In the genomic region with DNA sequence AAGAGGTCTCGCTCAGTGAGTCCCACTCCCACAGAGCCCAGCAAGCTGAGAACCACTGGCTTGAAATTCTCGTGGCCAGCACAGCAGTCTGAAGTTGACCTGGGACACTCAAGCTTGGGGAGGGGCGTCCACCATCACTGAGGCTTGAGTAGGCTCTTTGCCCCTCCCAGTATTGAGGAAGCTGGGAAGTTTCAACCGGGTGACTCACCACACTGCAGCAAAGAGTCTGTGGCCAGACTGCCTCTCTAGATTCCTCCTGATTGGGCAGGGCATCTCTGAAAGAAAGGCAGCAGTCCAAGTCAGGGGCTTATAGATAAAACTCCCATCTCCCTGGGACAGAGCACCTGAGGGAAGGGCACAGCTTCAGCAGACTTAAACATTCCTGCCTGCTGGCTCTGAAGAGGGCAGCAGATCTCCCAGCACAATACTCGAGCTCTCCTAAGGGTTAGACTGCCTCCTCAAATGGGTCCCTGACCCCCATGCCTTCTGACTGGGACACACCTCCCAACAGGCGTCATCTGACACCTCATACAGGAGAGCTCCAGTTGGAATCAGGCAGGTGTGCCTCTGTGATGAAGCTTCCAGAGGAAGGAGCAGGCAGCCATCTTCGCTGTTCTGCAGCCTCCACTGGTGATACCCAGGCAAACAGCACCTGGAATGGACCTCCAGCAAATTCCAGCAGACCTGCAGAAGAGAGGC, we compare ENCODE assay signal across 19 cellular contexts.
DNase-seq lines count a peak whose midpoint lies in the region; ATAC-seq, FAIRE-seq and TF ChIP-seq lines count a peak whose summit lies in the region.
"Had no signal": no experiment of that assay in that cellular context is flagged by ENCODE, and none has a peak within 500 bp of the region (broad histone marks: within the 10 kb centered on the region; RNA-seq: fewer than 3 reads in every experiment).

No MANE protein-coding gene starts in this region.

- intact Hi-C loops in left colon (cut with DNase I, micrococcal nuclease), result no loop called here

- peak in 1 of 2 experiments; percentile 47; a peak in 2 of 6 replicates for ATAC-seq in A549
- ATAC-seq in RWPE2 (ENCODE audit: low read depth), result peak; percentile 63; the same call in 1 of the 3 replicates
- no peak for ATAC-seq in left colon

- WGBS in A549 (ENCODE audit: missing lambda C conversion rate), result 15% methylated on average over 4 of the region's 7 CpGs
- WGBS in hepatocyte (ENCODE audit: low lambda C conversion rate, missing lambda C conversion rate), result 89% methylated on average over 7 of the region's 7 CpGs

- FAIRE-seq in A549 (lab: Jason Lieb, UNC), result no peak
- FAIRE-seq in frontal cortex (lab: Jason Lieb, UNC), result no peak
- FAIRE-seq: endothelial cell of umbilical vein, keratinocyte had no signal

- no peak for TF ChIP-seq POLR2A in A549 (IDR thresholded peaks at IDR 0.05; ENCODE audit: low read length)

- H3K9me2 ChIP-seq in hepatocyte (replicated peaks; ENCODE audit: insufficient read depth), result no peaks in the 10 kb centered on the region

- H3K36me3 Mint-ChIP-seq in HFFc6 (ENCODE audit: low read depth), result peaks cover 35% of the 10 kb centered on the region
- H3K36me3 Mint-ChIP-seq: activated CD4-positive, alpha-beta memory T cell treated with anti-CD3 and anti-CD28 coated beads for 36 hours; CD8-positive, alpha-beta memory T cell had no signal

- H3K4me3 ChIP-seq in A549 (no peak overlapping the region), RWPE2 (ENCODE audit: severe bottlenecking) (no peak overlapping the region), hepatocyte (no peak overlapping the region)
- H3K4me3 ChIP-seq: SK-N-MC, tibial artery had no signal

- DNase-seq in A549 (ENCODE audit: low read depth in 1 of 2, low spot score in 1 of 2) (peak in 1 of 2 experiments; percentile 8), HFFc6 (peak; percentile 30), RWPE2 (ENCODE audit: low spot score) (no peak), hepatocyte (ENCODE audit: low spot score) (peak; percentile 5), NCI-H1694 treated with DMSO at 0.1 percent for 48 hours (lab: John Stamatoyannopoulos, UW) (no peak), frontal cortex (ENCODE audit: low spot score in 2 of 2) (no peak), foreskin melanocyte (no peak), left colon (no peak)
- DNase-seq: ACHN; activated CD4-positive, alpha-beta memory T cell treated with anti-CD3 and anti-CD28 coated beads for 36 hours; CD8-positive, alpha-beta memory T cell; KG1; NCI-H1436; NCI-H345; stimulated activated CD4-positive, alpha-beta T cell treated with anti-CD3 and anti-CD28 coated beads, Interleukin-4, amount 100 ng/mL, for 4 hours; tibial artery had no signal

- peak overlapping the region; percentile 20; the same call in 2 of the 3 replicates for H3K4me2 ChIP-seq in A549
- no peak overlapping the region for H3K4me2 ChIP-seq in hepatocyte

- H3K4me1 ChIP-seq in A549 (no peaks in the 10 kb centered on the region), RWPE2 (ENCODE audit: insufficient read depth, poor library complexity, severe bottlenecking) (no peaks in the 10 kb centered on the region), hepatocyte (ENCODE audit: insufficient read depth) (no peaks in the 10 kb centered on the region)
- H3K4me1 ChIP-seq: tibial artery had no signal

- CTCF ChIA-PET in A549 (lab: Yijun Ruan, JAX), result no interaction called here

- no peaks in the 10 kb centered on the region for H4K20me1 ChIP-seq in hepatocyte (ENCODE audit: insufficient read depth, poor library complexity, severe bottlenecking)

- H3K4me3 Mint-ChIP-seq in HFFc6, result peak overlapping the region; percentile 10; the same call in 1 of the 2 replicates
- H3K4me3 Mint-ChIP-seq: activated CD4-positive, alpha-beta memory T cell treated with anti-CD3 and anti-CD28 coated beads for 36 hours; CD8-positive, alpha-beta memory T cell had no signal

- POLR2A ChIA-PET in A549 (lab: Yijun Ruan, JAX), result no interaction called here

- TF ChIP-seq CTCF in A549 (IDR thresholded peaks at IDR 0.05) (no peak), HFFc6 (IDR thresholded peaks at IDR 0.05) (no peak), RWPE2 (IDR thresholded peaks at IDR 0.05; ENCODE audit: poor library complexity, severe bottlenecking) (no peak), hepatocyte (IDR thresholded peaks at IDR 0.05; ENCODE audit: poor library complexity) (no peak)

- no peak overlapping the region for H3K27ac Mint-ChIP-seq in HFFc6
- H3K27ac Mint-ChIP-seq: activated CD4-positive, alpha-beta memory T cell treated with anti-CD3 and anti-CD28 coated beads for 36 hours; CD8-positive, alpha-beta memory T cell had no signal

- H3K79me2 ChIP-seq in hepatocyte, result no peaks in the 10 kb centered on the region

- peaks cover 20% of the 10 kb centered on the region for H3K9me3 Mint-ChIP-seq in HFFc6

- TF ChIP-seq RAD21 in A549 (conservative IDR thresholded peaks at IDR 0.05 in 1 of 2, IDR thresholded peaks at IDR 0.05 in 1 of 2), result no peak

- H3K27ac ChIP-seq in A549 (no peak overlapping the region), RWPE2 (ENCODE audit: poor library complexity, severe bottlenecking) (no peak overlapping the region), hepatocyte (no peak overlapping the region)
- H3K27ac ChIP-seq: SK-N-MC, tibial artery had no signal

- no peaks in the 10 kb centered on the region for H3K36me3 ChIP-seq in RWPE2 (ENCODE audit: low read depth)
- no peaks in the 10 kb centered on the region for H3K36me3 ChIP-seq in hepatocyte (replicated peaks; ENCODE audit: insufficient read depth, low read depth)
- H3K36me3 ChIP-seq: tibial artery had no signal

- H3K27me3 Mint-ChIP-seq in HFFc6 (ENCODE audit: insufficient read depth), result peaks cover 2% of the 10 kb centered on the region; the same call in 1 of the 2 replicates
- H3K27me3 Mint-ChIP-seq: activated CD4-positive, alpha-beta memory T cell treated with anti-CD3 and anti-CD28 coated beads for 36 hours had no signal

- no peaks in the 10 kb centered on the region for H3K27me3 ChIP-seq in RWPE2 (ENCODE audit: insufficient read depth, poor library complexity, severe bottlenecking)
- H3K27me3 ChIP-seq in hepatocyte, result no peaks in the 10 kb centered on the region
- H3K27me3 ChIP-seq: tibial artery had no signal

- H2AFZ ChIP-seq in hepatocyte, result no peak overlapping the region

- H3K9me3 ChIP-seq in A549 (no peaks in the 10 kb centered on the region), RWPE2 (ENCODE audit: severe bottlenecking) (no peaks in the 10 kb centered on the region), hepatocyte (ENCODE audit: low read depth) (no peaks in the 10 kb centered on the region)
- H3K9me3 ChIP-seq: tibial artery had no signal

- TF ChIP-seq EP300 in A549 (IDR thresholded peaks at IDR 0.05), result no peak

- H3K4me1 Mint-ChIP-seq in HFFc6 (ENCODE audit: low read depth), result peaks cover 16% of the 10 kb centered on the region
- H3K4me1 Mint-ChIP-seq: CD8-positive, alpha-beta memory T cell had no signal

TF ChIP-seq in A549, 52 proteins besides CTCF, POLR2A, EP300 and RAD21:
- TF ChIP-seq ZNF302 (CRISPR knock-in tag; IDR thresholded peaks at IDR 0.05) (no peak), EHF (CRISPR knock-in tag; IDR thresholded peaks at IDR 0.05) (no peak), FOXS1 (CRISPR knock-in tag; IDR thresholded peaks at IDR 0.05) (no peak), CHD2 (IDR thresholded peaks at IDR 0.05; ENCODE audit: low read length, partially characterized antibody) (no peak), TFCP2L1 (CRISPR knock-in tag; IDR thresholded peaks at IDR 0.05) (no peak), TP53 (CRISPR knock-in tag; IDR thresholded peaks at IDR 0.05) (no peak), PHF8 (IDR thresholded peaks at IDR 0.05; ENCODE audit: borderline replicate concordance, low read depth) (no peak), POLR2AphosphoS2 (conservative IDR thresholded peaks at IDR 0.05; ENCODE audit: low read length) (no peak)
- TF ChIP-seq, protein P1, sequence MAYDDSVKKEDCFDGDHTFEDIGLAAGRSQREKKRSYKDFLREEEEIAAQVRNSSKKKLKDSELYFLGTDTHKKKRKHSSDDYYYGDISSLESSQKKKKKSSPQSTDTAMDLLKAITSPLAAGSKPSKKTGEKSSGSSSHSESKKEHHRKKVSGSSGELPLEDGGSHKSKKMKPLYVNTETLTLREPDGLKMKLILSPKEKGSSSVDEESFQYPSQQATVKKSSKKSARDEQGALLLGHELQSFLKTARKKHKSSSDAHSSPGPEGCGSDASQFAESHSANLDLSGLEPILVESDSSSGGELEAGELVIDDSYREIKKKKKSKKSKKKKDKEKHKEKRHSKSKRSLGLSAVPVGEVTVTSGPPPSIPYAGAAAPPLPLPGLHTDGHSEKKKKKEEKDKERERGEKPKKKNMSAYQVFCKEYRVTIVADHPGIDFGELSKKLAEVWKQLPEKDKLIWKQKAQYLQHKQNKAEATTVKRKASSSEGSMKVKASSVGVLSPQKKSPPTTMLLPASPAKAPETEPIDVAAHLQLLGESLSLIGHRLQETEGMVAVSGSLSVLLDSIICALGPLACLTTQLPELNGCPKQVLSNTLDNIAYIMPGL (CRISPR knock-in tag; IDR thresholded peaks at IDR 0.05; ENCODE audit: borderline replicate concordance), result no peak
- TF ChIP-seq, protein P2, sequence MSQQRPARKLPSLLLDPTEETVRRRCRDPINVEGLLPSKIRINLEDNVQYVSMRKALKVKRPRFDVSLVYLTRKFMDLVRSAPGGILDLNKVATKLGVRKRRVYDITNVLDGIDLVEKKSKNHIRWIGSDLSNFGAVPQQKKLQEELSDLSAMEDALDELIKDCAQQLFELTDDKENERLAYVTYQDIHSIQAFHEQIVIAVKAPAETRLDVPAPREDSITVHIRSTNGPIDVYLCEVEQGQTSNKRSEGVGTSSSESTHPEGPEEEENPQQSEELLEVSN (IDR thresholded peaks at IDR 0.05; ENCODE audit: borderline replicate concordance, low read depth), result no peak
- TF ChIP-seq, protein P3, sequence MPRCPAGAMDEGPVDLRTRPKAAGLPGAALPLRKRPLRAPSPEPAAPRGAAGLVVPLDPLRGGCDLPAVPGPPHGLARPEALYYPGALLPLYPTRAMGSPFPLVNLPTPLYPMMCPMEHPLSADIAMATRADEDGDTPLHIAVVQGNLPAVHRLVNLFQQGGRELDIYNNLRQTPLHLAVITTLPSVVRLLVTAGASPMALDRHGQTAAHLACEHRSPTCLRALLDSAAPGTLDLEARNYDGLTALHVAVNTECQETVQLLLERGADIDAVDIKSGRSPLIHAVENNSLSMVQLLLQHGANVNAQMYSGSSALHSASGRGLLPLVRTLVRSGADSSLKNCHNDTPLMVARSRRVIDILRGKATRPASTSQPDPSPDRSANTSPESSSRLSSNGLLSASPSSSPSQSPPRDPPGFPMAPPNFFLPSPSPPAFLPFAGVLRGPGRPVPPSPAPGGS (IDR thresholded peaks at IDR 0.05), result no peak

Comparison
In these comparisons a context has a peak if more than half of its experiments do, and no peak if none do; other contexts are left out.
1. DNase-seq: peak in HFFc6 (single experiment) and hepatocyte (single experiment); none in RWPE2 (single experiment), NCI-H1694 treated with DMSO at 0.1 percent for 48 hours (single experiment), frontal cortex (0 of 2), foreskin melanocyte (single experiment) and left colon (0 of 2).